In genomic region chr7:56098187-56099008, GRCh38 we compare ENCODE assay signal across 13 cellular contexts. TPM values are rescaled to one million over a fixed set of nuclear protein-coding genes. Genes with fewer than 3 reads are reported as not detected.
"Had no signal": no experiment of that assay in that cellular context is flagged by ENCODE, and none has a peak within 500 bp of the region (broad histone marks: within the 10 kb centered on the region; RNA-seq: fewer than 3 reads in every experiment).

No MANE protein-coding gene starts in this region.

RNA-seq across cellular contexts. Expression of gene PHKG1, which starts 5.6 kb away (rescaled TPM):
- total RNA-seq: WTC11 had no signal

RNA-seq across cellular contexts. Expression of gene NUPR2, which starts 17.8 kb away (rescaled TPM):
- total RNA-seq: activated CD4-positive, alpha-beta T cell treated with anti-CD3 and anti-CD28 coated beads for 36 hours; activated CD4-positive, alpha-beta T cell treated with anti-CD3 and anti-CD28 coated beads, Interleukin-2, amount 10 ng/mL, durations not matched to agents 7 days and 5 days; activated CD8-positive, alpha-beta T cell treated with anti-CD3 and anti-CD28 coated beads, Interleukin-2, amount 10 ng/mL, durations not matched to agents 7 days and 5 days; activated T-cell treated with anti-CD3 and anti-CD28 coated beads, Interleukin-2, amount 50 U/mL, for 4 hours; activated T-helper 1 cell treated with anti-CD3 and anti-CD28 coated beads, Interleukin-12 subunit alpha, Interleukin-12 subunit beta, Interleukin-2, Interleukin-4 antibody, amounts not matched to agents 30 ng/mL and 10 ng/mL and 1 ng/mL, durations not matched to agents 14 hours and 24 hours and 36 hours; ascending aorta; cardiac septum; LHCN-M2; OCI-LY7; PC-9; SJSA1; T-helper 17 cell; WTC11 had no signal
